ENCODE assay signal across 1 cellular context in the genomic region with DNA sequence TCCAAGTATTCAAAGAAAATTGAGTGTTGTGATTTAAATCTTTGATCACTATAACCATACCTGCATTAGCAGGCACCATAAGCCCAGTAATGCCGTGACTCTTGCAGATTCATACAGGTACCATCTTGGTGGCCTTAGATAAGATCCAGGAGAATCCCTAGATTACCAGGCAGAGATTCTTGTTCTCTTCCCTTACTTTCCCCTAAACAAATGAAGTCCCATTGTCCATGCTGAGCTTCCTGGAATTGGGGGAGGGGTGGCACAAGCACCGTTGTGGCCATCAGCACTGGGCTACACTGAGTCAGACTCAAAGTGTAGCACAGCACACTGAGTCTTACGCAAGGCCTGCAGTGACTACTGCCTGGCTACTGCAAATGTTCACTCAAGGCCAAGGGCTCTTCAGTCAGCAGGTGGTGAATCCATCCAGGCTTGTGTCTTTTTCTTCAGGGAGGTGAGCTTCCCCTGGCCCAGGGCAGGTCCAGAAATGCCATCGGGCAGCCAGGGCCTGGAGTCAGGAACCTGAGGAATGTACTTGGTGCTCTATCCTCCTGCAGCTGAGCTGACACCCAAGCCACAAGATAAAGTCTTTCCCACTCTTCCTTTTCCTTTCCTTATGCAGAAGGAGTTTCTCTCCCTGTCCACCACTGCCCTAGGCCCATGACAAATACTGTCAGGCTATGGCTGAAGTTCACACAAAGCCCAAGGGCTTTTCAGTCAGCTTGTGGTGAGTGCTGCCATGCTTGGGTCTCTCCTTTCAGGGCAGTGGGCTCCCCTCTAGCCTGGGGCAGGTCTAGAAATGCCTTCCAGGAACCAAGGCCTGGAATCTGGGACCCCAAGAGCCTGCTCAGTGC.
TF ChIP-seq lines count a peak whose summit lies in the region.

No MANE protein-coding gene starts in this region.

TF ChIP-seq in SK-N-SH treated with all-trans-retinoic acid at 6 μM for 48 hours, 23 proteins besides CTCF, POLR2A, EP300 and RAD21 (continued from another document):
- TF ChIP-seq TSHZ2 (CRISPR knock-in tag; IDR thresholded peaks at IDR 0.05): no peak
- TF ChIP-seq ZNF8 (CRISPR knock-in tag; IDR thresholded peaks at IDR 0.05): no peak
- no peak for TF ChIP-seq ZNF565 (CRISPR knock-in tag; conservative IDR thresholded peaks at IDR 0.05; ENCODE audit: low read depth)
TF ChIP-seq in SK-N-SH treated with all-trans-retinoic acid at 6 μM for 48 hours: peak in this region for 0.
